8 cellular contexts compared by ENCODE assay signal in the genomic region with DNA sequence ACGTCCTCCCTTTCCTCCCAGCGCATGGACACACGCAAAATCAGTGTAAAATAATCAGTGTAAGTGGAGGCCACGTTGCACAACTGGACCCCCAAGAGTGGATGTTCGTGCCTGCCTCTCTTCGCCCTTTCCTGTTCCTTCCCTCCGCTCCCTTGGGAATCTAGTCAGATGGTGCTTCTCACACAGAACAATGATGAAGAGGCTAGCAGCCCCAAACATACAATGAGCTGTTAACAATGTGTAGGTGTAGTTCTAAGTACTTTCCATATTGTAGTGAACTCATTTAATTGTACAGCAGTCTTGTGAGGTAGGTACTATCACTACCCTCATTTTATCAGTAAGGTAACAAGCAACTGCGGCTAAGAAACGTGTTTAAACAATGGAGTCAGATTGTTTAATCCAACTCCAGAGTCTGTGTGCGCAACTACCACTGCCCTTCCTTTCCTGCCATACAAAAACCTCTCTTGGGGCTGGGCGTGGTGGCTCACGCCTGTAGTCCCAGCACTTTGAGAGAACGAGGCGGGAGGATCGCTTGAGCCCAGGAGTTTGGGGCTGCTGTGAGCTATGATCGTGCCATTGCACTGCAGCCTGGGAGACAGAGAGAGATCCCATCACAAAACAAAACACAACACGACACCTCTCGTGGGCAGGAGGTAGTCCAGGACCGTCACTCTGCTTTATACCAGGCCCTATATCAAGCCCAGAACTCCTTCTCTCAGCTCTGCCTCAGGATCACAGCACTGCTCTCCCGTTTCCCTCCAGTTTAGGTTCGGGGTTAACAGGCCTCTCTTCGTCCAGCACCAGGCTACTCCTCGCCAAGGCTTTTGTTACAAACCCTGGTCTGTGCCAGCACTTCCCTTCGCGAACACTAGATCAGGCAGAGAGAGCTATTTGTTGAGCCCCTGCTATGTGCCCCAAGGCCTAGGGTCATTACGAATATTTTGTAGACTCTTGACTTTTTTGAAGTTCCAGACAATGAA. TPM values are rescaled to one million over a fixed set of nuclear protein-coding genes. Genes with fewer than 3 reads are reported as not detected.
A peak's percentile ranks its signal among the peaks of the same experiment; 100 is the strongest.
DNase-seq lines count a peak whose midpoint lies in the region; ATAC-seq, FAIRE-seq and TF ChIP-seq lines count a peak whose summit lies in the region.

No MANE protein-coding gene starts in this region.

- TF ChIP-seq POLR2A in GM12878 (IDR thresholded peaks at IDR 0.05; ENCODE audit: low read depth, low read length), result no peak
- no peak for TF ChIP-seq POLR2A in erythroblast (IDR thresholded peaks at IDR 0.05; ENCODE audit: low read length)

- intact Hi-C loops in GM12878 (cut with micrococcal nuclease; ENCODE audit: unreplicated experiment), result loop anchor here (5.0 kb wide), 1 partner anchor 149 kb away; a partner anchor contains a TSS

- no peaks in the 10 kb centered on the region for H3K9me3 ChIP-seq in GM12878 (replicated peaks; ENCODE audit: control insufficient read depth, insufficient read depth, low read length)

- H2AFZ ChIP-seq in GM12878 (ENCODE audit: control insufficient read depth, low read depth, low read length), result peak overlapping the region; percentile 29

- 82% methylated on average over 25 of the region's 26 CpGs for WGBS in GM12878 (ENCODE audit: insufficient coverage, insufficient replicate concordance, low lambda C conversion rate, missing lambda C conversion rate)

- H3K4me3 ChIP-seq in GM12878, result peak overlapping the region; percentile 68

- no peak for FAIRE-seq in GM12878 (lab: Jason Lieb, UNC)

- in situ Hi-C loops in GM12878 (cut with MboI), result no loop called here

- no peak for TF ChIP-seq RAD21 in GM12878 (IDR thresholded peaks at IDR 0.05; ENCODE audit: insufficient read depth, low read depth, low read length)

- no peaks in the 10 kb centered on the region for H3K36me3 ChIP-seq in GM12878 (ENCODE audit: control insufficient read depth in 2 of 2, insufficient read depth in 2 of 2, low read length in 1 of 2)

- no peaks in the 10 kb centered on the region for H3K4me1 ChIP-seq in GM12878 (ENCODE audit: control insufficient read depth, insufficient read depth, low read length)

- no TSS peak for BruUV-seq in GM12878 (replicated peaks; lab: Mats Ljungman, UMichigan)

- H3K9ac ChIP-seq in GM12878 (ENCODE audit: control insufficient read depth, insufficient read depth, low read length), result no peak overlapping the region; the same call in 1 of the 2 replicates

- H3K4me2 ChIP-seq in GM12878 (ENCODE audit: control insufficient read depth, insufficient read depth), result peak overlapping the region; percentile 86; the same call in 1 of the 2 replicates

- RAD21 ChIA-PET in GM12878 (lab: Charles Lee; ENCODE audit: unreplicated experiment), result no interaction called here

- ATAC-seq in GM12878 (no peak), HG03439 (IDR thresholded peaks at IDR 0.05; ENCODE audit: unreplicated experiment) (no peak)

- H3K27me3 ChIP-seq in GM12878 (replicated peaks in 1 of 2; ENCODE audit: control insufficient read depth in 2 of 2, insufficient read depth in 2 of 2, low read length in 1 of 2), result peaks cover 0 to 5% of the 10 kb centered on the region in 2 experiments; a peak in 2 of 4 replicates

- H3K27ac ChIP-seq in GM12878 (ENCODE audit: control insufficient read depth, insufficient read depth), result no peak overlapping the region

- no peaks in the 10 kb centered on the region for H3K79me2 ChIP-seq in GM12878 (ENCODE audit: control insufficient read depth, insufficient read depth, low read length)

- SMC1A ChIA-PET in GM12878 (lab: Charles Lee; ENCODE audit: uncharacterized antibody, unreplicated experiment), result no interaction called here

- TF ChIP-seq CTCF in GM12878 (IDR thresholded peaks at IDR 0.05 in 2 of 3, conservative IDR thresholded peaks at IDR 0.05 in 1 of 3; ENCODE audit: control insufficient read depth in 2 of 3, extremely low read depth in 1 of 3, insufficient read depth in 1 of 3, low read depth in 3 of 3, low read length in 3 of 3), result no peak

- H4K20me1 ChIP-seq in GM12878 (ENCODE audit: control insufficient read depth, insufficient read depth), result no peaks in the 10 kb centered on the region

- TF ChIP-seq EP300 in GM12878 (IDR thresholded peaks at IDR 0.05; ENCODE audit: borderline replicate concordance in 1 of 2, control insufficient read depth in 1 of 2, low read depth in 2 of 2, low read length in 2 of 2), result no peak

- DNase-seq in DMS153 treated with DMSO at 0.1 percent for 48 hours (lab: John Stamatoyannopoulos, UW; ENCODE audit: unreplicated experiment) (peak; percentile 69), LoVo (ENCODE audit: low spot score) (peak; percentile 44), GM12878 (ENCODE audit: low read depth, low spot score) (no peak), iPS-NIHi7 (ENCODE audit: extremely low spot score) (peak; percentile 15), smooth muscle cell of the brain vasculature (ENCODE audit: low read depth, low spot score) (peak; percentile 39), NCI-H1694 (lab: John Stamatoyannopoulos, UW) (no peak), erythroblast (lab: John Stamatoyannopoulos, UW) (no peak)

- POLR2A ChIA-PET in GM12878 (lab: Charles Lee), result no interaction called here

- CTCF ChIA-PET in GM12878 (lab: Yijun Ruan, JAX), result no interaction called here

TF ChIP-seq in GM12878, 131 proteins besides CTCF, POLR2A, EP300 and RAD21 (continues in another document):
- TF ChIP-seq MTA3 (IDR thresholded peaks at IDR 0.05; ENCODE audit: borderline replicate concordance, low read length) (no peak), CREM (IDR thresholded peaks at IDR 0.05; ENCODE audit: low read depth) (no peak), CBX3 (IDR thresholded peaks at IDR 0.05; ENCODE audit: borderline replicate concordance, low read depth) (no peak), ATF7 (IDR thresholded peaks at IDR 0.05; ENCODE audit: low read depth) (no peak), FOXM1 (IDR thresholded peaks at IDR 0.05; ENCODE audit: low read depth, low read length) (no peak), HDGF (IDR thresholded peaks at IDR 0.05) (no peak), SMAD5 (IDR thresholded peaks at IDR 0.05; ENCODE audit: low read depth) (no peak), PAX5 (IDR thresholded peaks at IDR 0.05; ENCODE audit: borderline replicate concordance, low read depth, low read length) (no peak), SRF (IDR thresholded peaks at IDR 0.05; ENCODE audit: low read depth in 2 of 2, low read length in 2 of 2) (no peak), DPF2 (IDR thresholded peaks at IDR 0.05) (no peak)
- TF ChIP-seq, protein P1, sequence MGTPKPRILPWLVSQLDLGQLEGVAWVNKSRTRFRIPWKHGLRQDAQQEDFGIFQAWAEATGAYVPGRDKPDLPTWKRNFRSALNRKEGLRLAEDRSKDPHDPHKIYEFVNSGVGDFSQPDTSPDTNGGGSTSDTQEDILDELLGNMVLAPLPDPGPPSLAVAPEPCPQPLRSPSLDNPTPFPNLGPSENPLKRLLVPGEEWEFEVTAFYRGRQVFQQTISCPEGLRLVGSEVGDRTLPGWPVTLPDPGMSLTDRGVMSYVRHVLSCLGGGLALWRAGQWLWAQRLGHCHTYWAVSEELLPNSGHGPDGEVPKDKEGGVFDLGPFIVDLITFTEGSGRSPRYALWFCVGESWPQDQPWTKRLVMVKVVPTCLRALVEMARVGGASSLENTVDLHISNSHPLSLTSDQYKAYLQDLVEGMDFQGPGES (IDR thresholded peaks at IDR 0.05), result no peak
- TF ChIP-seq, protein P2, sequence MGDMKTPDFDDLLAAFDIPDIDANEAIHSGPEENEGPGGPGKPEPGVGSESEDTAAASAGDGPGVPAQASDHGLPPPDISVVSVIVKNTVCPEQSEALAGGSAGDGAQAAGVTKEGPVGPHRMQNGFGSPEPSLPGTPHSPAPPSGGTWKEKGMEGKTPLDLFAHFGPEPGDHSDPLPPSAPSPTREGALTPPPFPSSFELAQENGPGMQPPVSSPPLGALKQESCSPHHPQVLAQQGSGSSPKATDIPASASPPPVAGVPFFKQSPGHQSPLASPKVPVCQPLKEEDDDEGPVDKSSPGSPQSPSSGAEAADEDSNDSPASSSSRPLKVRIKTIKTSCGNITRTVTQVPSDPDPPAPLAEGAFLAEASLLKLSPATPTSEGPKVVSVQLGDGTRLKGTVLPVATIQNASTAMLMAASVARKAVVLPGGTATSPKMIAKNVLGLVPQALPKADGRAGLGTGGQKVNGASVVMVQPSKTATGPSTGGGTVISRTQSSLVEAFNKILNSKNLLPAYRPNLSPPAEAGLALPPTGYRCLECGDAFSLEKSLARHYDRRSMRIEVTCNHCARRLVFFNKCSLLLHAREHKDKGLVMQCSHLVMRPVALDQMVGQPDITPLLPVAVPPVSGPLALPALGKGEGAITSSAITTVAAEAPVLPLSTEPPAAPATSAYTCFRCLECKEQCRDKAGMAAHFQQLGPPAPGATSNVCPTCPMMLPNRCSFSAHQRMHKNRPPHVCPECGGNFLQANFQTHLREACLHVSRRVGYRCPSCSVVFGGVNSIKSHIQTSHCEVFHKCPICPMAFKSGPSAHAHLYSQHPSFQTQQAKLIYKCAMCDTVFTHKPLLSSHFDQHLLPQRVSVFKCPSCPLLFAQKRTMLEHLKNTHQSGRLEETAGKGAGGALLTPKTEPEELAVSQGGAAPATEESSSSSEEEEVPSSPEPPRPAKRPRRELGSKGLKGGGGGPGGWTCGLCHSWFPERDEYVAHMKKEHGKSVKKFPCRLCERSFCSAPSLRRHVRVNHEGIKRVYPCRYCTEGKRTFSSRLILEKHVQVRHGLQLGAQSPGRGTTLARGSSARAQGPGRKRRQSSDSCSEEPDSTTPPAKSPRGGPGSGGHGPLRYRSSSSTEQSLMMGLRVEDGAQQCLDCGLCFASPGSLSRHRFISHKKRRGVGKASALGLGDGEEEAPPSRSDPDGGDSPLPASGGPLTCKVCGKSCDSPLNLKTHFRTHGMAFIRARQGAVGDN (IDR thresholded peaks at IDR 0.05), result no peak

RNA-seq across cellular contexts. Expression of a gene that starts 1.1 kb away (rescaled TPM):
- 0.52 TPM in 1 of 2 replicates, not detected in the other for total RNA-seq in GM12878 (2013; cell fraction: nucleolus; rRNA removed)
- total RNA-seq in GM12878 (2014; rRNA removed) (3.8 and 5.1 TPM in 2 replicates), GM12878 (2014; rRNA removed; fragmentation: Illumina TruSeq; extraction: Trizol) (3.1 and 3.5 TPM in 2 replicates), GM12878 (2021) (5.6 and 6.6 TPM in 2 replicates)
- polyA plus RNA-seq in GM12878 (2011; ENCODE audit: low read depth), result 1.7 TPM
- polyA plus RNA-seq in GM12878 (2011; rRNA removed) (0.04 TPM in 2 replicates), GM12878 (2014; fragmentation: Illumina TruSeq; extraction: Trizol) (2.5 and 3.1 TPM in 2 replicates), GM12878 (2014; fragmentation: Nextera tagmentation; extraction: Ambion mirVana) (1 to 10 TPM; 1.0 to 1.3 TPM), GM12878 (2014; rRNA removed) (2.4 and 3.7 TPM in 2 replicates), GM12878 (2016; fragmentation: Nextera tagmentation; extraction: Ambion mirVana) (1 to 10 TPM; 1.6 to 2.2 TPM)
- polyA plus RNA-seq in GM12878 (2011; cell fraction: cytosol; rRNA removed), result 0.13 TPM in 1 of 2 replicates, not detected in the other
- polyA plus RNA-seq in GM12878 (2011; cell fraction: nucleus; rRNA removed), result 0.12 and 0.15 TPM in 2 replicates
- 3.5 and 3.8 TPM in 2 replicates for polyA plus RNA-seq in GM12878 (2012)
- 0.52 TPM in 1 of 2 replicates, not detected in the other for polyA minus RNA-seq in GM12878 (2011; rRNA and poly(A)+ RNA removed)
- polyA minus RNA-seq in GM12878 (2011; cell fraction: cytosol; rRNA and poly(A)+ RNA removed), result 2.5 and 9.8 TPM in 2 replicates
- polyA minus RNA-seq in GM12878 (2011; cell fraction: nucleus; rRNA and poly(A)+ RNA removed), result 0.96 TPM in 1 of 2 replicates, not detected in the other

Comparison
In these comparisons a context has a peak if more than half of its experiments do, and no peak if none do; other contexts are left out.
1. DNase-seq: peak in DMS153 treated with DMSO at 0.1 percent for 48 hours (single experiment), LoVo (single experiment), iPS-NIHi7 (single experiment) and smooth muscle cell of the brain vasculature (single experiment); none in GM12878 (single experiment), NCI-H1694 (single experiment) and erythroblast (0 of 2).